Comparison of ENCODE assay signal across 2 cellular contexts in genomic region chr13:27907139-27907787, GRCh38.
TF ChIP-seq lines count a peak whose summit lies in the region.

No MANE protein-coding gene starts in this region.

TF ChIP-seq in HEK293, 187 proteins besides CTCF, POLR2A, EP300 and RAD21:
- TF ChIP-seq ZNF658 (tag by site-specific recombination; IDR thresholded peaks at IDR 0.05) (0 out of 2 replicates have a peak, but pooled peaks have one; percentile 57), ZNF544 (tag by site-specific recombination; IDR thresholded peaks at IDR 0.05) (0 out of 2 replicates have a peak, but pooled peaks have one; percentile 40), ZNF561 (tag by site-specific recombination; IDR thresholded peaks at IDR 0.05; ENCODE audit: borderline replicate concordance) (no peak), ZNF157 (tag by site-specific recombination; IDR thresholded peaks at IDR 0.05) (no peak)
- TF ChIP-seq, protein P1, sequence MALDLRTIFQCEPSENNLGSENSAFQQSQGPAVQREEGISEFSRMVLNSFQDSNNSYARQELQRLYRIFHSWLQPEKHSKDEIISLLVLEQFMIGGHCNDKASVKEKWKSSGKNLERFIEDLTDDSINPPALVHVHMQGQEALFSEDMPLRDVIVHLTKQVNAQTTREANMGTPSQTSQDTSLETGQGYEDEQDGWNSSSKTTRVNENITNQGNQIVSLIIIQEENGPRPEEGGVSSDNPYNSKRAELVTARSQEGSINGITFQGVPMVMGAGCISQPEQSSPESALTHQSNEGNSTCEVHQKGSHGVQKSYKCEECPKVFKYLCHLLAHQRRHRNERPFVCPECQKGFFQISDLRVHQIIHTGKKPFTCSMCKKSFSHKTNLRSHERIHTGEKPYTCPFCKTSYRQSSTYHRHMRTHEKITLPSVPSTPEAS (tag by site-specific recombination; IDR thresholded peaks at IDR 0.05) = peak; percentile 55

TF ChIP-seq in K562, 482 proteins besides CTCF, POLR2A, EP300 and RAD21:
- TF ChIP-seq GTF2E2 (tag; IDR thresholded peaks at IDR 0.05) (no peak), NCOA6 (IDR thresholded peaks at IDR 0.05) (no peak), CSDE1 (IDR thresholded peaks at IDR 0.05) (no peak)
TF ChIP-seq in K562: peak in this region for 0.
